Comparison of ENCODE assay signal across 9 cellular contexts in the genomic region with DNA sequence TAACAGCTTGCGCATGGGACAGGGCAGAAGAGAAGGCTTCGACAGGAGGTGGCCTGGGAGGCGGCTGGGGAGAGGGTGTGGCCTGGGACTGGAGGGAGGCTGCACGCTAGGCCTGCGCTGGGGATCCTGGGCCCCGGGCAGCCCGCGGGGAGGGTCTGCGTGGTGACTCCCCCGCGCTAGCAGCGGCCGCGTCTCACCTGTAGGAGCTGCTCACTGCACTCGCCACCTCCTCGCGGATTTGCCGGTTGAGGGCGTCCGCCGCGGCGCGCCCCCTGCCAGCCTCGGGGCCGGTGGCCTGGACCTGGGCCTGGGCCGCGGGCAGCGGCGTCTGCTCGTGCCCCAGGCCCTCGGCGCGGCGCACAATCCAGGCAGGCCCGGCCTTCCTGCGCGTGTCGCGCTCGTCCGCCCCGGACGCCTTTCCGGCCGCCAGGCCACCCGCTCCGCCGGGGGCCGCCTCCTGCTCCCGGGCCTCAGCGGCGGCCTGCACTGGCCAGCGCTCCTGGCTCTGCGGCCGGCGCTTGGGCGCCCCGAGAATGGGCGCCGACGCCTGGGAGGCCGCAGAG. TPM values are rescaled to one million over a fixed set of nuclear protein-coding genes. Genes with fewer than 3 reads are reported as not detected.
DNase-seq lines count a peak whose midpoint lies in the region; ATAC-seq, FAIRE-seq and TF ChIP-seq lines count a peak whose summit lies in the region.
"Had no signal": no experiment of that assay in that cellular context is flagged by ENCODE, and none has a peak within 500 bp of the region (broad histone marks: within the 10 kb centered on the region; RNA-seq: fewer than 3 reads in every experiment).

No MANE protein-coding gene starts in this region.

- H3K4me1 ChIP-seq in keratinocyte (ENCODE audit: control insufficient read depth, extremely low read depth, insufficient read depth, low read length), result peaks cover 7% of the 10 kb centered on the region

- H3K27me3 ChIP-seq in bronchial epithelial cell (ENCODE audit: control insufficient read depth, insufficient read depth, low read length), result peaks cover 34% of the 10 kb centered on the region
- peaks cover 47% of the 10 kb centered on the region for H3K27me3 ChIP-seq in keratinocyte (ENCODE audit: control insufficient read depth, extremely low read depth, insufficient read depth, low read length)

- no peaks in the 10 kb centered on the region for H3K79me2 ChIP-seq in keratinocyte (ENCODE audit: control insufficient read depth, insufficient read depth, low read length)

- H3K9me3 ChIP-seq in keratinocyte (ENCODE audit: control insufficient read depth, low read depth, low read length), result no peaks in the 10 kb centered on the region

- no peak overlapping the region for H3K27ac ChIP-seq in keratinocyte (ENCODE audit: control insufficient read depth, insufficient read depth, low read length)

- peaks cover 52 to 64% of the 10 kb centered on the region in 2 donors for H3K27me3 Mint-ChIP-seq in stimulated activated naive B cell treated with anti-CD40 and anti-IgM and Interleukin-4, amounts not matched to agents 10 μg/mL and 1 μg/mL and 100 μg/mL, for 72 hours

- peaks cover 13 to 17% of the 10 kb centered on the region in 2 donors for H3K4me1 Mint-ChIP-seq in stimulated activated naive B cell treated with anti-CD40 and anti-IgM and Interleukin-4, amounts not matched to agents 10 μg/mL and 1 μg/mL and 100 μg/mL, for 72 hours

- dilution Hi-C loops in keratinocyte (cut with MboI; ENCODE audit: extremely low pct_ligation_motif_present, low sequenced_read_pairs), result no loop called here

- no peaks in the 10 kb centered on the region for H3K9me1 ChIP-seq in keratinocyte (ENCODE audit: control insufficient read depth, extremely low read depth, insufficient read depth, low read length)

- H4K20me1 ChIP-seq in keratinocyte (ENCODE audit: control insufficient read depth, extremely low read depth, insufficient read depth, low read length), result no peaks in the 10 kb centered on the region

- H3K4me3 ChIP-seq in bronchial epithelial cell (ENCODE audit: low read depth, low read length) (peak overlapping the region; percentile 17), keratinocyte (ENCODE audit: control insufficient read depth in 2 of 3, extremely low read depth in 1 of 3, insufficient read depth in 2 of 3, low read depth in 1 of 3, low read length in 3 of 3) (peak overlapping the region; percentile 27 to 36 (median 36))

- no peak overlapping the region for H3K9ac ChIP-seq in keratinocyte (ENCODE audit: control insufficient read depth, extremely low read depth, insufficient read depth, low read length)

- TF ChIP-seq CTCF in bronchial epithelial cell (IDR thresholded peaks at IDR 0.05; ENCODE audit: insufficient read depth, low read length, severe bottlenecking) (no peak), keratinocyte (optimal IDR thresholded peaks at IDR 0.05 in 1 of 3, IDR thresholded peaks at IDR 0.05 in 1 of 3, conservative IDR thresholded peaks at IDR 0.05 in 1 of 3; ENCODE audit: extremely low read depth in 1 of 3, insufficient read depth in 2 of 3, low read length in 3 of 3) (peak in 1 of 3 experiments; percentile 28)

- H3K4me2 ChIP-seq in keratinocyte (ENCODE audit: control insufficient read depth, extremely low read depth, insufficient read depth, low read depth, low read length), result peak overlapping the region; percentile 67

- peaks cover 1 to 4% of the 10 kb centered on the region in 2 donors for H3K36me3 Mint-ChIP-seq in stimulated activated naive B cell treated with anti-CD40 and anti-IgM and Interleukin-4, amounts not matched to agents 10 μg/mL and 1 μg/mL and 100 μg/mL, for 72 hours

- H3K4me3 Mint-ChIP-seq in stimulated activated naive B cell treated with anti-CD40 and anti-IgM and Interleukin-4, amounts not matched to agents 10 μg/mL and 1 μg/mL and 100 μg/mL, for 72 hours, result peak overlapping the region; percentile 68 to 76

- DNase-seq in NCI-H2227 (lab: John Stamatoyannopoulos, UW; ENCODE audit: unreplicated experiment), result peak; percentile 72
- no peak for DNase-seq in NCI-H2227 treated with DMSO at 0.1 percent for 48 hours (lab: John Stamatoyannopoulos, UW)
- peak; percentile 19 for DNase-seq in NCI-H2196 treated with DMSO at 0.1 percent for 48 hours (lab: John Stamatoyannopoulos, UW; ENCODE audit: unreplicated experiment)
- no peak for DNase-seq in bronchial epithelial cell (ENCODE audit: low read depth)
- DNase-seq in keratinocyte (ENCODE audit: low read depth, low spot score), result no peak
- DNase-seq in stimulated activated naive B cell treated with anti-CD40 and anti-IgM and Interleukin-4, amounts not matched to agents 10 μg/mL and 1 μg/mL and 100 μg/mL, for 72 hours, result no peak
- no peak for DNase-seq in activated effector memory CD4-positive, alpha-beta T cell treated with anti-CD3 and anti-CD28 coated beads, Interleukin-2, amount 50 U/mL, for 16 hours
- no peak for DNase-seq in NK-92 treated with Interleukin-12 subunit alpha and Interleukin-12 subunit beta, amount 100 ng/mL, for 24 hours (lab: John Stamatoyannopoulos, UW)

- peak; percentile 48 to 53 for ATAC-seq in stimulated activated naive B cell treated with anti-CD40 and anti-IgM and Interleukin-4, amounts not matched to agents 10 μg/mL and 1 μg/mL and 100 μg/mL, for 72 hours (replicated peaks)

- H3K27ac Mint-ChIP-seq in stimulated activated naive B cell treated with anti-CD40 and anti-IgM and Interleukin-4, amounts not matched to agents 10 μg/mL and 1 μg/mL and 100 μg/mL, for 72 hours, result peak overlapping the region; percentile 7

- peak overlapping the region; percentile 62 for H2AFZ ChIP-seq in keratinocyte (ENCODE audit: control insufficient read depth, low read length)

- H3K36me3 ChIP-seq in bronchial epithelial cell (ENCODE audit: control insufficient read depth, insufficient read depth, low read length) (no peaks in the 10 kb centered on the region), keratinocyte (ENCODE audit: control insufficient read depth in 2 of 2, extremely low read depth in 1 of 2, insufficient read depth in 2 of 2, low read length in 2 of 2) (no peaks in the 10 kb centered on the region)

- FAIRE-seq in bronchial epithelial cell (lab: Jason Lieb, UNC), result no peak
- no peak for FAIRE-seq in keratinocyte (lab: Jason Lieb, UNC)
- FAIRE-seq: TTC549 had no signal

- H3K9me3 Mint-ChIP-seq in stimulated activated naive B cell treated with anti-CD40 and anti-IgM and Interleukin-4, amounts not matched to agents 10 μg/mL and 1 μg/mL and 100 μg/mL, for 72 hours, result no peaks in the 10 kb centered on the region

RNA-seq across cellular contexts. Expression of a gene that starts 1.5 kb away (rescaled TPM):
- total RNA-seq in bronchial epithelial cell, result 0.13 TPM in 1 of 2 replicates, not detected in the other
- polyA plus RNA-seq in keratinocyte, result 1.7 to 3.1 TPM (median 1.8 TPM) in 3 replicates
- polyA plus RNA-seq in keratinocyte (2011; ENCODE audit: low read depth), result 0.15 TPM
- 3.2 and 3.4 TPM in 2 replicates for polyA plus RNA-seq in keratinocyte (2011; cell fraction: cytosol; rRNA removed)
- polyA plus RNA-seq in keratinocyte (2011; cell fraction: nucleus; rRNA removed), result 7.1 and 9.8 TPM in 2 replicates
- polyA plus RNA-seq in keratinocyte (2012; ENCODE audit: low replicate concordance), result 0.34 and 2.3 TPM in 2 replicates
- 1.6 to 4.4 TPM (median 2.7 TPM) in 3 replicates for polyA minus RNA-seq in keratinocyte
- 4.4 TPM for polyA minus RNA-seq in keratinocyte (2011; cell fraction: cytosol; rRNA and poly(A)+ RNA removed)
- 1.6 and 3.3 TPM in 2 replicates for polyA minus RNA-seq in keratinocyte (2011; cell fraction: nucleus; rRNA and poly(A)+ RNA removed)

RNA-seq across cellular contexts. Expression of a gene that starts 50.3 kb away (rescaled TPM):
- total RNA-seq in bronchial epithelial cell, result not detected in 2 replicates
- not detected in 3 replicates for polyA plus RNA-seq in keratinocyte
- not detected for polyA plus RNA-seq in keratinocyte (2011; ENCODE audit: low read depth)
- polyA plus RNA-seq in keratinocyte (2011; cell fraction: cytosol; rRNA removed), result not detected in 2 replicates
- polyA plus RNA-seq in keratinocyte (2011; cell fraction: nucleus; rRNA removed), result not detected in 2 replicates
- not detected in 2 replicates for polyA plus RNA-seq in keratinocyte (2012; ENCODE audit: low replicate concordance)
- not detected in 3 replicates for polyA minus RNA-seq in keratinocyte
- polyA minus RNA-seq in keratinocyte (2011; cell fraction: cytosol; rRNA and poly(A)+ RNA removed), result not detected
- polyA minus RNA-seq in keratinocyte (2011; cell fraction: nucleus; rRNA and poly(A)+ RNA removed), result not detected in 2 replicates

Comparison
In these comparisons a context has a peak if more than half of its experiments do, and no peak if none do; other contexts are left out.
1. DNase-seq: peak in NCI-H2227 (single experiment) and NCI-H2196 treated with DMSO at 0.1 percent for 48 hours (single experiment); none in NCI-H2227 treated with DMSO at 0.1 percent for 48 hours (single experiment), bronchial epithelial cell (single experiment), keratinocyte (single experiment), stimulated activated naive B cell treated with anti-CD40 and anti-IgM and Interleukin-4, amounts not matched to agents 10 μg/mL and 1 μg/mL and 100 μg/mL, for 72 hours (single experiment), activated effector memory CD4-positive, alpha-beta T cell treated with anti-CD3 and anti-CD28 coated beads, Interleukin-2, amount 50 U/mL, for 16 hours (single experiment) and NK-92 treated with Interleukin-12 subunit alpha and Interleukin-12 subunit beta, amount 100 ng/mL, for 24 hours (single experiment).